Comparison of ENCODE assay signal across 1 cellular context in the genomic region with DNA sequence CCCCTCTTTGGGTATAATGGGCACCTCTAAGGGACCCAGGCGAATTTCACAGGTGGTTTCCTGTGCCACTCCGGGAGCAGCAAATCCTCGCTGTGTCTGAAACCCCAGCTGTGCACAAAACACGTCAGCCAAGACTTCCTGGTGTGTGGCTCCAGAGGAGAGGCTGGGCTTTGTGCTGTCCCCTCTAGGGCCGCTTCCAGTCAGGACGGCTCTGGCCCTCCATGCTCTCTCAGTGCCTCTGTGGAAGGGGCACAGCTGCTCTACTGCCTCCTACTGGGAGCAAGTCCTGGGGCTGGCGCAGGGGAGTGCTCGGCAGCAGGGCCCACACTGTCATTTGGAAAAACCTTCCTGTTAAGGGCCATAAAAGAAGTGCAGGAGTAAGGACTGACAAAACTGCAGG.
TF ChIP-seq lines count a peak whose summit lies in the region.

No MANE protein-coding gene starts in this region.

TF ChIP-seq in GM23338, 12 proteins besides CTCF, POLR2A, EP300 and RAD21 (continued from another document):
- TF ChIP-seq, protein P1, sequence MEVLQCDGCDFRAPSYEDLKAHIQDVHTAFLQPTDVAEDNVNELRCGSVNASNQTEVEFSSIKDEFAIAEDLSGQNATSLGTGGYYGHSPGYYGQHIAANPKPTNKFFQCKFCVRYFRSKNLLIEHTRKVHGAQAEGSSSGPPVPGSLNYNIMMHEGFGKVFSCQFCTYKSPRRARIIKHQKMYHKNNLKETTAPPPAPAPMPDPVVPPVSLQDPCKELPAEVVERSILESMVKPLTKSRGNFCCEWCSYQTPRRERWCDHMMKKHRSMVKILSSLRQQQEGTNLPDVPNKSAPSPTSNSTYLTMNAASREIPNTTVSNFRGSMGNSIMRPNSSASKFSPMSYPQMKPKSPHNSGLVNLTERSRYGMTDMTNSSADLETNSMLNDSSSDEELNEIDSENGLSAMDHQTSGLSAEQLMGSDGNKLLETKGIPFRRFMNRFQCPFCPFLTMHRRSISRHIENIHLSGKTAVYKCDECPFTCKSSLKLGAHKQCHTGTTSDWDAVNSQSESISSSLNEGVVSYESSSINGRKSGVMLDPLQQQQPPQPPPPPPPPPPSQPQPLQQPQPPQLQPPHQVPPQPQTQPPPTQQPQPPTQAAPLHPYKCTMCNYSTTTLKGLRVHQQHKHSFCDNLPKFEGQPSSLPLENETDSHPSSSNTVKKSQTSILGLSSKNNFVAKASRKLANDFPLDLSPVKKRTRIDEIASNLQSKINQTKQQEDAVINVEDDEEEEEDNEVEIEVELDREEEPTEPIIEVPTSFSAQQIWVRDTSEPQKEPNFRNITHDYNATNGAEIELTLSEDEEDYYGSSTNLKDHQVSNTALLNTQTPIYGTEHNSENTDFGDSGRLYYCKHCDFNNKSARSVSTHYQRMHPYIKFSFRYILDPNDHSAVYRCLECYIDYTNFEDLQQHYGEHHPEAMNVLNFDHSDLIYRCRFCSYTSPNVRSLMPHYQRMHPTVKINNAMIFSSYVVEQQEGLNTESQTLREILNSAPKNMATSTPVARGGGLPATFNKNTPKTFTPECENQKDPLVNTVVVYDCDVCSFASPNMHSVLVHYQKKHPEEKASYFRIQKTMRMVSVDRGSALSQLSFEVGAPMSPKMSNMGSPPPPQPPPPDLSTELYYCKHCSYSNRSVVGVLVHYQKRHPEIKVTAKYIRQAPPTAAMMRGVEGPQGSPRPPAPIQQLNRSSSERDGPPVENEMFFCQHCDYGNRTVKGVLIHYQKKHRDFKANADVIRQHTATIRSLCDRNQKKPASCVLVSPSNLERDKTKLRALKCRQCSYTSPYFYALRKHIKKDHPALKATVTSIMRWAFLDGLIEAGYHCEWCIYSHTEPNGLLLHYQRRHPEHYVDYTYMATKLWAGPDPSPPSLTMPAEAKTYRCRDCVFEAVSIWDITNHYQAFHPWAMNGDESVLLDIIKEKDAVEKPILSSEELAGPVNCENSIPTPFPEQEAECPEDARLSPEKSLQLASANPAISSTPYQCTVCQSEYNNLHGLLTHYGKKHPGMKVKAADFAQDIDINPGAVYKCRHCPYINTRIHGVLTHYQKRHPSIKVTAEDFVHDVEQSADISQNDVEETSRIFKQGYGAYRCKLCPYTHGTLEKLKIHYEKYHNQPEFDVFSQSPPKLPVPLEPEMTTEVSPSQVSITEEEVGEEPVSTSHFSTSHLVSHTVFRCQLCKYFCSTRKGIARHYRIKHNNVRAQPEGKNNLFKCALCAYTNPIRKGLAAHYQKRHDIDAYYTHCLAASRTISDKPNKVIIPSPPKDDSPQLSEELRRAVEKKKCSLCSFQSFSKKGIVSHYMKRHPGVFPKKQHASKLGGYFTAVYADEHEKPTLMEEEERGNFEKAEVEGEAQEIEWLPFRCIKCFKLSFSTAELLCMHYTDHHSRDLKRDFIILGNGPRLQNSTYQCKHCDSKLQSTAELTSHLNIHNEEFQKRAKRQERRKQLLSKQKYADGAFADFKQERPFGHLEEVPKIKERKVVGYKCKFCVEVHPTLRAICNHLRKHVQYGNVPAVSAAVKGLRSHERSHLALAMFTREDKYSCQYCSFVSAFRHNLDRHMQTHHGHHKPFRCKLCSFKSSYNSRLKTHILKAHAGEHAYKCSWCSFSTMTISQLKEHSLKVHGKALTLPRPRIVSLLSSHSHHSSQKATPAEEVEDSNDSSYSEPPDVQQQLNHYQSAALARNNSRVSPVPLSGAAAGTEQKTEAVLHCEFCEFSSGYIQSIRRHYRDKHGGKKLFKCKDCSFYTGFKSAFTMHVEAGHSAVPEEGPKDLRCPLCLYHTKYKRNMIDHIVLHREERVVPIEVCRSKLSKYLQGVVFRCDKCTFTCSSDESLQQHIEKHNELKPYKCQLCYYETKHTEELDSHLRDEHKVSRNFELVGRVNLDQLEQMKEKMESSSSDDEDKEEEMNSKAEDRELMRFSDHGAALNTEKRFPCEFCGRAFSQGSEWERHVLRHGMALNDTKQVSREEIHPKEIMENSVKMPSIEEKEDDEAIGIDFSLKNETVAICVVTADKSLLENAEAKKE (CRISPR knock-in tag; IDR thresholded peaks at IDR 0.05): no peak
- TF ChIP-seq POLR2AphosphoS5 (IDR thresholded peaks at IDR 0.05; ENCODE audit: low read depth) (no peak), JUNB (IDR thresholded peaks at IDR 0.05; ENCODE audit: unreplicated experiment) (no peak), EZH2phosphoT487 (IDR thresholded peaks at IDR 0.05; ENCODE audit: unreplicated experiment) (no peak)
